9 cellular contexts compared by ENCODE assay signal in genomic region chrX:13254076-13254785, GRCh38.
DNase-seq lines count a peak whose midpoint lies in the region; ATAC-seq and TF ChIP-seq lines count a peak whose summit lies in the region.
"Had no signal": no experiment of that assay in that cellular context is flagged by ENCODE, and none has a peak within 500 bp of the region (broad histone marks: within the 10 kb centered on the region; RNA-seq: fewer than 3 reads in every experiment).

No MANE protein-coding gene starts in this region.

- intact Hi-C loops in upper lobe of right lung (cut with DNase I), result no loop called here
- intact Hi-C loops in aorta (cut with DNase I), result no loop called here

- H3K4me3 ChIP-seq in upper lobe of right lung (no peak overlapping the region), aorta (ENCODE audit: low read length in 2 of 2) (no peak overlapping the region)

- H3K27ac ChIP-seq in upper lobe of right lung (no peak overlapping the region), aorta (ENCODE audit: low read depth in 1 of 2, low read length in 2 of 2) (no peak overlapping the region)
- H3K27ac ChIP-seq: 22Rv1 had no signal

- ATAC-seq in GM21619 (IDR thresholded peaks at IDR 0.05; ENCODE audit: unreplicated experiment), result peak; percentile 49
- ATAC-seq in upper lobe of right lung, result peak; percentile 65
- ATAC-seq in aorta (ENCODE audit: low FRiP score), result no peak

- H3K4me1 ChIP-seq in upper lobe of right lung, result no peaks in the 10 kb centered on the region
- H3K4me1 ChIP-seq in aorta (ENCODE audit: control insufficient read depth in 1 of 2, insufficient read depth in 2 of 2, low read length in 2 of 2), result peaks cover 0 to under 1% of the 10 kb centered on the region in 2 donors

- TF ChIP-seq CTCF in upper lobe of right lung (IDR thresholded peaks at IDR 0.05), result no peak

- H3K9me3 ChIP-seq in upper lobe of right lung, result no peaks in the 10 kb centered on the region
- no peaks in the 10 kb centered on the region for H3K9me3 ChIP-seq in aorta (ENCODE audit: control insufficient read depth, low read length)

- H3K36me3 ChIP-seq in upper lobe of right lung (no peaks in the 10 kb centered on the region), aorta (ENCODE audit: control insufficient read depth in 1 of 2, insufficient read depth in 2 of 2, low read length in 1 of 2) (no peaks in the 10 kb centered on the region)

- H3K27me3 ChIP-seq in upper lobe of right lung (no peaks in the 10 kb centered on the region), aorta (ENCODE audit: control insufficient read depth in 1 of 2, insufficient read depth in 2 of 2, low read length in 1 of 2) (no peaks in the 10 kb centered on the region)

- WGBS in aorta, 2 donors, result 53% methylated on average over 5 of the region's 5 CpGs

- DNase-seq in DMS 273 (lab: John Stamatoyannopoulos, UW; ENCODE audit: unreplicated experiment) (peak; percentile 59), DMS 273 treated with DMSO at 0.1 percent for 48 hours (lab: John Stamatoyannopoulos, UW) (no peak), NAMALWA (ENCODE audit: low spot score) (peak; percentile 29), dermis blood vessel endothelial cell (peak; percentile 33), upper lobe of right lung (peak; percentile 66), aorta (no peak)
- no peak for DNase-seq in activated naive CD4-positive, alpha-beta T cell (lab: John Stamatoyannopoulos, UW)

Comparison
In these comparisons a context has a peak if more than half of its experiments do, and no peak if none do; other contexts are left out.
1. DNase-seq: peak in DMS 273 (single experiment), NAMALWA (single experiment), dermis blood vessel endothelial cell (single experiment) and upper lobe of right lung (single experiment); none in DMS 273 treated with DMSO at 0.1 percent for 48 hours (single experiment), aorta (0 of 2) and activated naive CD4-positive, alpha-beta T cell (0 of 4).